ENCODE assay signal across 25 cellular contexts in genomic region chr18:71583291-71583690, GRCh38.
DNase-seq lines count a peak whose midpoint lies in the region; ATAC-seq, FAIRE-seq and TF ChIP-seq lines count a peak whose summit lies in the region.
"Had no signal": no experiment of that assay in that cellular context is flagged by ENCODE, and none has a peak within 500 bp of the region (broad histone marks: within the 10 kb centered on the region; RNA-seq: fewer than 3 reads in every experiment).

No MANE protein-coding gene starts in this region.

- H3K27ac ChIP-seq in HepG2 (ENCODE audit: extremely low read length, insufficient read depth, low read length) (no peak overlapping the region), right lobe of liver (no peak overlapping the region), SU-DHL-6 (ENCODE audit: low read depth, low read length) (no peak overlapping the region), endothelial cell of umbilical vein (ENCODE audit: insufficient read depth, low read depth, low read length) (no peak overlapping the region)
- H3K27ac ChIP-seq: BLaER1, KMS-11 had no signal

- H3K9me1 ChIP-seq in endothelial cell of umbilical vein (replicated peaks; ENCODE audit: control insufficient read depth, extremely low read depth, insufficient read depth, low read length), result no peaks in the 10 kb centered on the region

- DNase-seq in HepG2 (ENCODE audit: low spot score) (no peak), right lobe of liver (no peak), endothelial cell of umbilical vein (ENCODE audit: low read depth, low spot score) (no peak), BE2C (no peak), NCI-H1417 (lab: John Stamatoyannopoulos, UW) (no peak), hepatic stellate cell (ENCODE audit: low spot score) (no peak), AG20443 (ENCODE audit: low spot score) (no peak)
- DNase-seq: 8988T; Caco-2; CD4-positive, alpha-beta T cell; GOT3; IMR-90; NCI-H1694 treated with DMSO at 0.1 percent for 48 hours; NCI-H2081 treated with DMSO at 0.1 percent for 48 hours; NCI-H2171 treated with DMSO at 0.1 percent for 48 hours; NCI-H524 treated with DMSO at 0.1 percent for 48 hours; NCI-H82; Right ventricle myocardium superior had no signal

- CTCF ChIA-PET in HepG2 (lab: Yijun Ruan, JAX; ENCODE audit: low intra/inter-chr PET ratio, low total read pairs) (no interaction called here), endothelial cell of umbilical vein (lab: Charles Lee) (no interaction called here)

- H3K79me2 ChIP-seq in HepG2 (ENCODE audit: insufficient read depth, low read length) (no peaks in the 10 kb centered on the region), SU-DHL-6 (ENCODE audit: insufficient read depth, low read length) (no peaks in the 10 kb centered on the region), endothelial cell of umbilical vein (ENCODE audit: control insufficient read depth, insufficient read depth, low read length) (no peaks in the 10 kb centered on the region)

- in situ Hi-C loops in HepG2 (cut with HindIII; ENCODE audit: extremely low pct_ligation_motif_present, low pct_unique_long_range_greater_than_20kb), result no loop called here

- H3K4me3 ChIP-seq in HepG2 (replicated peaks in 1 of 3; ENCODE audit: insufficient read depth in 1 of 3, low read depth in 2 of 3, low read length in 3 of 3), result 0 out of 6 replicates have a peak overlapping the region, but pooled peaks of 1 of the 3 experiments have one; percentile 1
- no peak overlapping the region for H3K4me3 ChIP-seq in right lobe of liver
- no peak overlapping the region for H3K4me3 ChIP-seq in SU-DHL-6 (ENCODE audit: insufficient read depth, low read length, poor library complexity, severe bottlenecking)
- H3K4me3 ChIP-seq in endothelial cell of umbilical vein (replicated peaks in 1 of 3; ENCODE audit: insufficient read depth in 1 of 3, low read depth in 1 of 3, low read length in 3 of 3), result no peak overlapping the region
- no peak overlapping the region for H3K4me3 ChIP-seq in BE2C (ENCODE audit: low read depth, low read length)
- H3K4me3 ChIP-seq: BLaER1 had no signal

- H3K27me3 ChIP-seq in HepG2 (ENCODE audit: control insufficient read depth in 1 of 2, insufficient read depth in 2 of 2, low read length in 2 of 2) (no peaks in the 10 kb centered on the region), right lobe of liver (no peaks in the 10 kb centered on the region), SU-DHL-6 (ENCODE audit: low read length) (no peaks in the 10 kb centered on the region), endothelial cell of umbilical vein (ENCODE audit: control insufficient read depth in 2 of 2, insufficient read depth in 2 of 2, low read length in 2 of 2) (no peaks in the 10 kb centered on the region), BE2C (no peaks in the 10 kb centered on the region)
- H3K27me3 ChIP-seq: BLaER1 had no signal

- POLR2A ChIA-PET in HepG2 (lab: Yijun Ruan, JAX), result no interaction called here
- POLR2A ChIA-PET in endothelial cell of umbilical vein (lab: Charles Lee), result no interaction called here

- no peak for TF ChIP-seq POLR2A in HepG2 (IDR thresholded peaks at IDR 0.05; ENCODE audit: insufficient read depth in 1 of 2, low read depth in 2 of 2, low read length in 2 of 2)
- TF ChIP-seq POLR2A in right lobe of liver (IDR thresholded peaks at IDR 0.05), result no peak
- TF ChIP-seq POLR2A in endothelial cell of umbilical vein (IDR thresholded peaks at IDR 0.05; ENCODE audit: low read depth, low read length), result no peak

- dilution Hi-C loops in endothelial cell of umbilical vein (cut with MboI; ENCODE audit: extremely low pct_ligation_motif_present, low sequenced_read_pairs), result no loop called here

- intact Hi-C loops in HepG2 (cut with micrococcal nuclease; ENCODE audit: unreplicated experiment) (no loop called here), right lobe of liver (cut with DNase I) (no loop called here), endothelial cell of umbilical vein (cut with micrococcal nuclease) (loop anchor here (5.0 kb wide), 1 partner anchor 1276 kb away; no protein-coding TSS in a partner anchor)

- no peak for TF ChIP-seq RAD21 in HepG2 (CRISPR knock-in tag; IDR thresholded peaks at IDR 0.05)

- TF ChIP-seq EP300 in HepG2 (IDR thresholded peaks at IDR 0.05; ENCODE audit: low read depth in 2 of 2, low read length in 2 of 2), result no peak
- no peak for TF ChIP-seq EP300 in HepG2 (CRISPR knock-in tag; IDR thresholded peaks at IDR 0.05; ENCODE audit: borderline replicate concordance)

- FAIRE-seq in HepG2 (lab: Jason Lieb, UNC) (no peak), endothelial cell of umbilical vein (lab: Jason Lieb, UNC) (no peak)
- FAIRE-seq: G401.6, GM12892, HTR-8/SVneo had no signal

- H3K4me1 ChIP-seq in HepG2 (ENCODE audit: insufficient read depth, low read length) (no peaks in the 10 kb centered on the region), right lobe of liver (no peaks in the 10 kb centered on the region), endothelial cell of umbilical vein (ENCODE audit: control insufficient read depth, extremely low read depth, insufficient read depth, low read length) (no peaks in the 10 kb centered on the region), BE2C (no peaks in the 10 kb centered on the region)
- H3K4me1 ChIP-seq: BLaER1, Caco-2 had no signal

- no peaks in the 10 kb centered on the region for H3K36me3 ChIP-seq in HepG2 (replicated peaks in 1 of 2; ENCODE audit: control insufficient read depth in 1 of 2, insufficient read depth in 2 of 2, low read length in 2 of 2)
- no peaks in the 10 kb centered on the region for H3K36me3 ChIP-seq in right lobe of liver
- no peaks in the 10 kb centered on the region for H3K36me3 ChIP-seq in SU-DHL-6 (ENCODE audit: low read length)
- H3K36me3 ChIP-seq in endothelial cell of umbilical vein (ENCODE audit: control insufficient read depth in 2 of 2, extremely low read depth in 1 of 2, insufficient read depth in 2 of 2, low read length in 2 of 2), result no peaks in the 10 kb centered on the region
- no peaks in the 10 kb centered on the region for H3K36me3 ChIP-seq in BE2C
- H3K36me3 ChIP-seq: BLaER1 had no signal

- H3K9me2 ChIP-seq in SU-DHL-6 (replicated peaks; ENCODE audit: insufficient read depth, low read length), result no peaks in the 10 kb centered on the region

- H3K4me2 ChIP-seq in HepG2 (ENCODE audit: low read depth, low read length), result peak overlapping the region; percentile 45
- H3K4me2 ChIP-seq in SU-DHL-6 (ENCODE audit: low read depth, low read length, poor library complexity, severe bottlenecking), result peak overlapping the region; percentile 12
- H3K4me2 ChIP-seq in endothelial cell of umbilical vein (ENCODE audit: insufficient read depth, low read length), result peak overlapping the region; percentile 29
- H3K4me2 ChIP-seq: BLaER1, KMS-11 had no signal

- ATAC-seq in HepG2 (no peak), right lobe of liver (no peak)
- ATAC-seq: HCT116 had no signal

- no peaks in the 10 kb centered on the region for H3F3A ChIP-seq in SU-DHL-6 (ENCODE audit: insufficient read depth)

- TF ChIP-seq CTCF in HepG2 (CRISPR knock-in tag; IDR thresholded peaks at IDR 0.05) (no peak), right lobe of liver (IDR thresholded peaks at IDR 0.05) (no peak), SU-DHL-6 (IDR thresholded peaks at IDR 0.05; ENCODE audit: insufficient read depth, low read length, poor library complexity, severe bottlenecking) (no peak), endothelial cell of umbilical vein (IDR thresholded peaks at IDR 0.05; ENCODE audit: extremely low read depth in 1 of 2, insufficient read depth in 1 of 2, low read depth in 1 of 2, low read length in 2 of 2) (no peak), BE2C (IDR thresholded peaks at IDR 0.05; ENCODE audit: low read depth, low read length) (no peak)

- no peaks in the 10 kb centered on the region for H3K9me3 ChIP-seq in HepG2 (ENCODE audit: low read length)
- H3K9me3 ChIP-seq in right lobe of liver, result no peaks in the 10 kb centered on the region
- no peaks in the 10 kb centered on the region for H3K9me3 ChIP-seq in SU-DHL-6 (ENCODE audit: insufficient read depth, low read length)
- H3K9me3 ChIP-seq in endothelial cell of umbilical vein (replicated peaks; ENCODE audit: control insufficient read depth, insufficient read depth, low read length), result no peaks in the 10 kb centered on the region
- no peaks in the 10 kb centered on the region for H3K9me3 ChIP-seq in BE2C
- H3K9me3 ChIP-seq: BLaER1, Caco-2 had no signal

- WGBS in HepG2 (ENCODE audit: low lambda C conversion rate), result 42% methylated on average over 4 of the region's 4 CpGs
- WGBS in right lobe of liver (ENCODE audit: insufficient coverage, low coverage, low lambda C conversion rate, missing lambda C conversion rate), result 69% methylated on average over 4 of the region's 4 CpGs

- H4K20me1 ChIP-seq in HepG2 (ENCODE audit: insufficient read depth, low read length) (no peaks in the 10 kb centered on the region), SU-DHL-6 (ENCODE audit: low read depth, low read length) (no peaks in the 10 kb centered on the region), endothelial cell of umbilical vein (replicated peaks; ENCODE audit: control insufficient read depth, extremely low read depth, insufficient read depth, low read length) (no peaks in the 10 kb centered on the region)
- H4K20me1 ChIP-seq: BLaER1 had no signal

- H3K9ac ChIP-seq in HepG2 (ENCODE audit: insufficient read depth, low read depth, low read length), result no peak overlapping the region
- no peak overlapping the region for H3K9ac ChIP-seq in SU-DHL-6 (ENCODE audit: low read length)
- no peak overlapping the region for H3K9ac ChIP-seq in endothelial cell of umbilical vein (replicated peaks; ENCODE audit: extremely low read depth, insufficient read depth, low read length)
- H3K9ac ChIP-seq: BLaER1, KMS-11 had no signal

- no TSS peak for BruUV-seq in HepG2 (replicated peaks; lab: Mats Ljungman, UMichigan)
- BruUV-seq in endothelial cell of umbilical vein (replicated peaks; lab: Mats Ljungman, UMichigan), result no TSS peak

- no peak overlapping the region for H2AFZ ChIP-seq in HepG2 (ENCODE audit: low read length)
- no peak overlapping the region for H2AFZ ChIP-seq in SU-DHL-6 (ENCODE audit: low read depth, low read length, severe bottlenecking)
- no peak overlapping the region for H2AFZ ChIP-seq in endothelial cell of umbilical vein (ENCODE audit: low read depth, low read length)

TF ChIP-seq in HepG2, 621 proteins besides CTCF, POLR2A, EP300 and RAD21 (continues in another document):
- TF ChIP-seq ZNF605 (CRISPR knock-in tag; IDR thresholded peaks at IDR 0.05) (no peak), GZF1 (CRISPR knock-in tag; IDR thresholded peaks at IDR 0.05) (no peak)

TF ChIP-seq in endothelial cell of umbilical vein, 7 proteins besides CTCF, POLR2A, EP300 and RAD21 (continues in another document):
- TF ChIP-seq POLR2AphosphoS5 (IDR thresholded peaks at IDR 0.05; ENCODE audit: insufficient read depth, low read depth, low read length), result no peak
- no peak for TF ChIP-seq GATA2 (IDR thresholded peaks at IDR 0.05; ENCODE audit: insufficient read depth, insufficient read length, low read depth, low read length)
- TF ChIP-seq EZH2 (IDR thresholded peaks at IDR 0.05; ENCODE audit: borderline replicate concordance, low read depth, low read length, severe bottlenecking), result no peak
- TF ChIP-seq MAX (IDR thresholded peaks at IDR 0.05; ENCODE audit: insufficient read depth, insufficient read length), result no peak
- TF ChIP-seq JUN (IDR thresholded peaks at IDR 0.05; ENCODE audit: borderline replicate concordance, insufficient read depth, insufficient read length, low read depth), result no peak
